ENCODE assay signal across 8 cellular contexts in the genomic region with DNA sequence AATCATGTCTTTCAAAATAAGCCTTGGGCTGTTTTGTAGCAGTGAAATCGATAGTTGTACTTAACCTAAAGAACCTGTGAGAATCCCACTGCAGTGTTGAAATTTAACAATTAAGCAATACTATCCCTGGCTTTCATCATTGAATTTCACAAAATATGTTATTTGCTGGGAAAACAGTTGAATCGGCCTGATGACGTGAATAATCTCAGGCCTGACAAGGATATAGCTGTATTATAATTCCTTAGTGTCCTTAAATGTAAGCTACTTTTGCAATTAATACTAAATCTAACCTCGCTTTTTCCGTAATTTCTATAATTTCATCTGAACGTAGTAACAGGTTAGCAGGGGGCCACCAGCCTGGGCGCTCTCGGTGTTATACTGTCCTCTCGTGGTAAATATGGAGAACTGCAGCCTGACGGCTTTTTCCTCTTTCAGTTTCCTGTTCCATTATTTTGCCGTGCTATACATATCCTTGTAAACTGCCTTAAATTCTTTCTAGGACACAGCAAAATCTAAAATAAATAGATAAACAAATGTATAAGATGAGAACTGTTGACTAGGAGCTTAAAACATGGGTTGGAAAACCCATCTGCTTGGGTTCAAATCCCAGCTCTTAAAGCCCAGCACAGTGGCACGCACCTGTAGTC. TPM values are rescaled to one million over a fixed set of nuclear protein-coding genes. Genes with fewer than 3 reads are reported as not detected.
A peak's percentile ranks its signal among the peaks of the same experiment; 100 is the strongest.
DNase-seq lines count a peak whose midpoint lies in the region; ATAC-seq and TF ChIP-seq lines count a peak whose summit lies in the region.

No MANE protein-coding gene starts in this region.

- H3K36me3 Mint-ChIP-seq in CD4-positive, alpha-beta memory T cell: no peaks in the 10 kb centered on the region

- WGBS in urinary bladder: 24% methylated on average over 12 of the region's 12 CpGs

- H3K27me3 Mint-ChIP-seq in CD4-positive, alpha-beta memory T cell: no peaks in the 10 kb centered on the region

- peak; percentile 75 for ATAC-seq in GM19397 (IDR thresholded peaks at IDR 0.05; ENCODE audit: unreplicated experiment)

- H3K79me2 ChIP-seq in osteoblast (ENCODE audit: insufficient read depth, low read length): no peaks in the 10 kb centered on the region

- H3K4me3 Mint-ChIP-seq in CD4-positive, alpha-beta memory T cell: peak overlapping the region in 7 of 8 donors; percentile 49 to 77 (median 66)

- H3K4me1 ChIP-seq in CD4-positive, alpha-beta memory T cell (ENCODE audit: insufficient read depth, low read length): no peaks in the 10 kb centered on the region
- peaks cover 10% of the 10 kb centered on the region for H3K4me1 ChIP-seq in osteoblast (ENCODE audit: insufficient read depth, low read length)
- no peaks in the 10 kb centered on the region for H3K4me1 ChIP-seq in urinary bladder (ENCODE audit: insufficient read depth)

- CTCF ChIA-PET in CD4-positive, alpha-beta memory T cell (lab: Charles Lee; ENCODE audit: partially characterized antibody): interaction anchor here (0.6 to 2.7 kb wide), 55 partner anchors 9 to 777 kb away, joined by 3 to 55 read pairs (median 4); a partner anchor contains a TSS

- TF ChIP-seq CTCF in fibroblast of villous mesenchyme (IDR thresholded peaks at IDR 0.05; ENCODE audit: insufficient read depth, low read depth, low read length) (peak; percentile 100), osteoblast (IDR thresholded peaks at IDR 0.05; ENCODE audit: extremely low read depth, low read depth, low read length) (peak; percentile 100)

- DNase-seq in CD4-positive, alpha-beta memory T cell: peak in 4 of 5 donors; percentile 53 to 57 (median 55)
- DNase-seq in HT1080 (ENCODE audit: low read depth): peak; percentile 59
- peak; percentile 60 for DNase-seq in RPMI7951 (ENCODE audit: low read depth)
- peak; percentile 22 for DNase-seq in activated T-helper 9 cell treated with anti-CD3 and anti-CD28 coated beads, Interleukin-2, amount 50 U/mL, for 16 hours (ENCODE audit: low read depth)
- peak; percentile 91 for DNase-seq in fibroblast of villous mesenchyme (ENCODE audit: low read depth)
- DNase-seq in osteoblast (ENCODE audit: insufficient read length, low spot score, missing footprints): no peak

- no peak overlapping the region for H3K27ac ChIP-seq in CD4-positive, alpha-beta memory T cell (ENCODE audit: low read depth, low read length)
- H3K27ac ChIP-seq in osteoblast (ENCODE audit: low read depth, low read length): peak overlapping the region; percentile 78
- no peak overlapping the region for H3K27ac ChIP-seq in urinary bladder (ENCODE audit: low read depth)

- no peaks in the 10 kb centered on the region for H3K9me3 ChIP-seq in CD4-positive, alpha-beta memory T cell (ENCODE audit: control insufficient read depth in 1 of 2, low read length in 2 of 2)
- H3K9me3 ChIP-seq in osteoblast (ENCODE audit: low read depth, low read length): no peaks in the 10 kb centered on the region

- peaks cover 3 to 10% (median 4%) of the 10 kb centered on the region in 4 donors for H3K4me1 Mint-ChIP-seq in CD4-positive, alpha-beta memory T cell

- H3K27ac Mint-ChIP-seq in CD4-positive, alpha-beta memory T cell: peak overlapping the region in 2 of 7 donors; percentile 2 to 72

- intact Hi-C loops in CD4-positive, alpha-beta memory T cell (cut with micrococcal nuclease): loop anchor here (1.0 kb wide), 7 partner anchors 91 to 775 kb away; no protein-coding TSS in a partner anchor

- POLR2A ChIA-PET in CD4-positive, alpha-beta memory T cell (lab: Charles Lee; ENCODE audit: partially characterized antibody): interaction anchor here (1.4 to 2.1 kb wide), 4 partner anchors 64 to 719 kb away, joined by 3 to 5 read pairs (median 4); a partner anchor contains a TSS

- peak overlapping the region in 1 of 2 donors; percentile 29 for H3K4me3 ChIP-seq in CD4-positive, alpha-beta memory T cell (ENCODE audit: low read length in 2 of 2)
- peak overlapping the region; percentile 41 for H3K4me3 ChIP-seq in fibroblast of villous mesenchyme (ENCODE audit: low read depth, low read length)
- peak overlapping the region; percentile 65 for H3K4me3 ChIP-seq in osteoblast (ENCODE audit: insufficient read depth, low read length)
- H3K4me3 ChIP-seq in urinary bladder (ENCODE audit: low read depth, low read length): peak overlapping the region; percentile 15

- H3K9me3 Mint-ChIP-seq in CD4-positive, alpha-beta memory T cell: no peaks in the 10 kb centered on the region

- H3K36me3 ChIP-seq in CD4-positive, alpha-beta memory T cell (ENCODE audit: insufficient read depth, low read length): no peaks in the 10 kb centered on the region
- H3K36me3 ChIP-seq in osteoblast (ENCODE audit: insufficient read depth, low read length): no peaks in the 10 kb centered on the region
- H3K36me3 ChIP-seq in urinary bladder (ENCODE audit: insufficient read depth): no peaks in the 10 kb centered on the region

- no peaks in the 10 kb centered on the region for H3K27me3 ChIP-seq in CD4-positive, alpha-beta memory T cell (ENCODE audit: insufficient read depth, low read length)
- H3K27me3 ChIP-seq in osteoblast (ENCODE audit: insufficient read depth, low read length): no peaks in the 10 kb centered on the region

- H3K4me2 ChIP-seq in osteoblast (ENCODE audit: insufficient read depth, low read length): peak overlapping the region; percentile 89

- H4K20me1 ChIP-seq in osteoblast (ENCODE audit: insufficient read depth, low read length): no peaks in the 10 kb centered on the region

- peak overlapping the region; percentile 87 for H2AFZ ChIP-seq in osteoblast (ENCODE audit: low read length)

RNA-seq across cellular contexts. Expression of a gene that starts 24.0 kb away (rescaled TPM):
- total RNA-seq in CD4-positive, alpha-beta memory T cell: 1 to 10 TPM; 1.2 TPM
- 1 to 10 TPM in 1 of 2 donors, under 1 TPM in 1; 0.55 to 1.1 TPM for polyA plus RNA-seq in CD4-positive, alpha-beta memory T cell
- total RNA-seq in HT1080 (2014; rRNA removed; shearing (Covaris generic)): 3.9 and 4.0 TPM in 2 replicates
- polyA plus RNA-seq in HT1080 (2015; cell fraction: cytosol; rRNA removed): 17.9 and 18.0 TPM in 2 replicates
- 20.0 and 22.9 TPM in 2 replicates for polyA plus RNA-seq in HT1080 (2015; cell fraction: nucleus; rRNA removed)
- 7.8 and 17.1 TPM in 2 replicates for total RNA-seq in RPMI7951 (2014; rRNA removed; shearing (Covaris generic))
- 0.97 and 4.3 TPM in 2 replicates for total RNA-seq in fibroblast of villous mesenchyme
- total RNA-seq in osteoblast: 0.72 and 1.5 TPM in 2 replicates
- total RNA-seq in urinary bladder: 1.6 TPM
- 0.43 TPM for polyA plus RNA-seq in urinary bladder
